10 cellular contexts compared by ENCODE assay signal in the genomic region with DNA sequence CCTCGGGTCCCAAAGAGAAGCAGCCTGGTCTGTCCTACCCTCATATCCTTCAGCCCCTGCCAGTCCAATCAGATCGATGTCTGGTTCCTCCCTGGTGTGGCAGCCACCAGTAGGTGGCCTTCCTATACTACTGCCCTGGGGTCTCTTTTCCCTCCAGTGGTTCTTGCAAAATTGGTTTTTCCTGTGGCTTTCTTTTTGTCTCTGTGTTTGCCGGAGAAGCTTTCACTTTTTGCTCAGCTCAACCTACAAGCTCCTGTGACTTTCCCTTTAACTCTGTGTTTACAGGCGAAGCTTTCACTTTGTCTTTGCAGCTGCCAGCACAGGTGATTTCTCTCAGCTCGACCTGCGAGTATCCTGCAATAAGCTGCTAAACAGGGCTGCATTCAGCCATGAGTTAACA. TPM values are rescaled to one million over a fixed set of nuclear protein-coding genes. Genes with fewer than 3 reads are reported as not detected.
DNase-seq lines count a peak whose midpoint lies in the region; ATAC-seq and TF ChIP-seq lines count a peak whose summit lies in the region.
"Had no signal": no experiment of that assay in that cellular context is flagged by ENCODE, and none has a peak within 500 bp of the region (broad histone marks: within the 10 kb centered on the region; RNA-seq: fewer than 3 reads in every experiment).

No MANE protein-coding gene starts in this region.

- TF ChIP-seq CTCF in body of pancreas (IDR thresholded peaks at IDR 0.05), result peak; percentile 11 to 66 (median 50)
- no peak for TF ChIP-seq CTCF in uterus (IDR thresholded peaks at IDR 0.05)

- H3K4me1 ChIP-seq in body of pancreas (peaks cover 50% of the 10 kb centered on the region), neuronal stem cell (ENCODE audit: control insufficient read depth in 2 of 2, insufficient read depth in 1 of 2, low read depth in 1 of 2, low read length in 2 of 2) (peaks cover 2 to 13% of the 10 kb centered on the region in 2 donors), uterus (no peaks in the 10 kb centered on the region)

- no peak overlapping the region for H3K4me2 ChIP-seq in neuronal stem cell (ENCODE audit: insufficient read depth, low read length, poor library complexity, severe bottlenecking)

- H2BK15ac ChIP-seq in neuronal stem cell (ENCODE audit: low read length), result no peak overlapping the region

- intact Hi-C loops in body of pancreas (cut with DNase I) (no loop called here), uterus (cut with DNase I; ENCODE audit: low total_unique reads) (no loop called here)

- H4K8ac ChIP-seq in neuronal stem cell (ENCODE audit: low read depth, low read length), result no peak overlapping the region

- peak overlapping the region; percentile 84 to 96 (median 91) for H3K27ac ChIP-seq in body of pancreas
- no peak overlapping the region for H3K27ac ChIP-seq in neuronal stem cell (replicated peaks; ENCODE audit: low read length)
- H3K27ac ChIP-seq in uterus, result no peak overlapping the region

- H2AK5ac ChIP-seq in neuronal stem cell (ENCODE audit: low read depth, low read length), result no peak overlapping the region

- H3K27me3 ChIP-seq in body of pancreas, result no peaks in the 10 kb centered on the region
- H3K27me3 ChIP-seq in neuronal stem cell (ENCODE audit: control insufficient read depth in 3 of 3, insufficient read depth in 3 of 3, low read depth in 1 of 3, low read length in 3 of 3), result no peaks in the 10 kb centered on the region
- no peaks in the 10 kb centered on the region for H3K27me3 ChIP-seq in uterus

- TF ChIP-seq POLR2A in body of pancreas (IDR thresholded peaks at IDR 0.05), result peak in 2 of 3 donors; percentile 13 to 18
- no peak for TF ChIP-seq POLR2A in uterus (IDR thresholded peaks at IDR 0.05)

- H3K9me3 ChIP-seq in body of pancreas (no peaks in the 10 kb centered on the region), neuronal stem cell (replicated peaks in 1 of 2; ENCODE audit: control insufficient read depth in 2 of 2, insufficient read depth in 1 of 2, low read depth in 1 of 2, low read length in 2 of 2) (no peaks in the 10 kb centered on the region), uterus (no peaks in the 10 kb centered on the region)

- no peak overlapping the region for H2BK12ac ChIP-seq in neuronal stem cell (ENCODE audit: low read length)

- DNase-seq in body of pancreas (peak; percentile 46 to 69 (median 58)), neuronal stem cell (ENCODE audit: low spot score) (no peak), HuH-7.5 (ENCODE audit: low spot score) (no peak), uterus (no peak)
- no peak for DNase-seq in stimulated activated CD4-positive, alpha-beta T cell treated with anti-CD3 and anti-CD28 coated beads, Interleukin-15, amount 100 ng/mL, for 24 hours
- DNase-seq in stimulated activated CD4-positive, alpha-beta T cell treated with anti-CD3 and anti-CD28 coated beads, Interleukin-4, amount 100 ng/mL, for 24 hours, result no peak
- DNase-seq: T-helper 17 cell had no signal

- H3K36me3 ChIP-seq in body of pancreas (replicated peaks in 1 of 2; ENCODE audit: insufficient read depth in 1 of 2, low read depth in 2 of 2) (no peaks in the 10 kb centered on the region), neuronal stem cell (replicated peaks in 1 of 2; ENCODE audit: control insufficient read depth in 2 of 2, insufficient read depth in 2 of 2, low read length in 2 of 2) (no peaks in the 10 kb centered on the region), uterus (no peaks in the 10 kb centered on the region)

- H3K4me3 ChIP-seq in body of pancreas, result no peak overlapping the region
- H3K4me3 ChIP-seq in neuronal stem cell (ENCODE audit: low read length in 2 of 2), result no peak overlapping the region
- no peak overlapping the region for H3K4me3 ChIP-seq in uterus

- H2AFZ ChIP-seq in neuronal stem cell (ENCODE audit: low read length), result peak overlapping the region; percentile 56

- no peaks in the 10 kb centered on the region for H3K79me1 ChIP-seq in neuronal stem cell (ENCODE audit: low read depth, low read length)

- no peak overlapping the region for H2BK120ac ChIP-seq in neuronal stem cell (ENCODE audit: low read depth, low read length)

- WGBS in body of pancreas, 2 donors, result 12 to 17% methylated on average over 6 of the region's 6 CpGs
- no CpG with 5 or more reads among the region's 6 CpGs for WGBS in neuronal stem cell (ENCODE audit: extremely low coverage in 2 of 2, insufficient read length in 2 of 2, insufficient replicate concordance in 1 of 2), 2 donors

- H3K4ac ChIP-seq in neuronal stem cell (ENCODE audit: low read length), result no peak overlapping the region

- ATAC-seq in GM18858 (IDR thresholded peaks at IDR 0.05; ENCODE audit: unreplicated experiment), result peak; percentile 53
- peak; percentile 64 for ATAC-seq in HG03354 (IDR thresholded peaks at IDR 0.05; ENCODE audit: poor library complexity, severe bottlenecking, unreplicated experiment)
- peak; percentile 51 for ATAC-seq in body of pancreas
- ATAC-seq: T-helper 17 cell had no signal

- no peak overlapping the region for H3K9ac ChIP-seq in neuronal stem cell (ENCODE audit: low read depth, low read length, poor library complexity)

- no peak overlapping the region for H3K18ac ChIP-seq in neuronal stem cell (ENCODE audit: low read length)

- no peak overlapping the region for H2BK5ac ChIP-seq in neuronal stem cell (ENCODE audit: low read length)

- no peak overlapping the region for H3K23ac ChIP-seq in neuronal stem cell (ENCODE audit: low read depth, low read length, poor library complexity)

- no peak overlapping the region for H3K14ac ChIP-seq in neuronal stem cell (ENCODE audit: low read length)

- H4K91ac ChIP-seq in neuronal stem cell (ENCODE audit: low read depth, low read length, poor library complexity), result no peak overlapping the region

RNA-seq across cellular contexts. Expression of a gene that starts 46.8 kb away (rescaled TPM):
- total RNA-seq in body of pancreas (10 to 100 TPM; 35.9 to 39.4 TPM), uterus (not detected)
- not detected for polyA plus RNA-seq in neuronal stem cell (2013, experiment 1 of 2)
- polyA plus RNA-seq in neuronal stem cell (2013, experiment 2 of 2), result not detected
- total RNA-seq: T-helper 17 cell had no signal
- polyA plus RNA-seq: esophagus had no signal

Comparison
In these comparisons a context has a peak if more than half of its experiments do, and no peak if none do; other contexts are left out.
1. DNase-seq: peak in body of pancreas (4 of 4); none in neuronal stem cell (single experiment), stimulated activated CD4-positive, alpha-beta T cell treated with anti-CD3 and anti-CD28 coated beads, Interleukin-15, amount 100 ng/mL, for 24 hours (single experiment), HuH-7.5 (single experiment), uterus (0 of 2) and stimulated activated CD4-positive, alpha-beta T cell treated with anti-CD3 and anti-CD28 coated beads, Interleukin-4, amount 100 ng/mL, for 24 hours (single experiment).
2. H3K27ac ChIP-seq: peak in body of pancreas (4 of 4); none in neuronal stem cell (single experiment) and uterus (0 of 2).
3. CTCF ChIP-seq: peak in body of pancreas (7 of 7); none in uterus (0 of 4).
4. POLR2A ChIP-seq: peak in body of pancreas (2 of 3); none in uterus (0 of 2).
5. RNA of a gene that starts 46.8 kb away (total RNA-seq): 35.9 to 39.4 TPM in body of pancreas; not detected in uterus; every median in the first group is over 10 times any median in the second.
6. Peak in every context shown above with its lines, with median percentiles within 50 percentile points of each other: ATAC-seq.